17 cellular contexts compared by ENCODE assay signal in genomic region chr18:55078289-55078916, GRCh38.
DNase-seq lines count a peak whose midpoint lies in the region; TF ChIP-seq lines count a peak whose summit lies in the region.
"Had no signal": no experiment of that assay in that cellular context is flagged by ENCODE, and none has a peak within 500 bp of the region (broad histone marks: within the 10 kb centered on the region; RNA-seq: fewer than 3 reads in every experiment).

No MANE protein-coding gene starts in this region.

- H3K79me2 ChIP-seq in osteoblast (ENCODE audit: insufficient read depth, low read length): no peaks in the 10 kb centered on the region

- TF ChIP-seq CTCF in brain microvascular endothelial cell (IDR thresholded peaks at IDR 0.05; ENCODE audit: low read depth, low read length, missing control alignments): no peak
- TF ChIP-seq CTCF in osteoblast (IDR thresholded peaks at IDR 0.05; ENCODE audit: extremely low read depth, low read depth, low read length): no peak

- TF ChIP-seq POLR2A in erythroblast (IDR thresholded peaks at IDR 0.05; ENCODE audit: low read length): no peak

- no peak overlapping the region for H3K4me3 ChIP-seq in brain microvascular endothelial cell (ENCODE audit: low read depth, low read length)
- H3K4me3 ChIP-seq in osteoblast (ENCODE audit: insufficient read depth, low read length): no peak overlapping the region
- H3K4me3 ChIP-seq: PC-9 had no signal

- H3K4me1 ChIP-seq in osteoblast (ENCODE audit: insufficient read depth, low read length): no peaks in the 10 kb centered on the region

- in situ Hi-C loops in brain microvascular endothelial cell (cut with HindIII; ENCODE audit: low pct_ligation_motif_present, low sequenced_read_pairs): no loop called here

- no peaks in the 10 kb centered on the region for H3K36me3 ChIP-seq in brain microvascular endothelial cell (replicated peaks)
- H3K36me3 ChIP-seq in osteoblast (ENCODE audit: insufficient read depth, low read length): no peaks in the 10 kb centered on the region

- DNase-seq in DMS53 (lab: John Stamatoyannopoulos, UW) (peak; percentile 21), DMS53 treated with DMSO at 0.1 percent for 48 hours (lab: John Stamatoyannopoulos, UW; ENCODE audit: unreplicated experiment) (no peak), brain microvascular endothelial cell (peak; percentile 24), iris pigment epithelial cell (ENCODE audit: low read depth) (peak; percentile 38), osteoblast (ENCODE audit: insufficient read length, low spot score, missing footprints) (peak; percentile 26), medulla oblongata (ENCODE audit: extremely low spot score) (no peak), posterior vena cava (ENCODE audit: low spot score) (no peak), erythroblast (lab: John Stamatoyannopoulos, UW) (no peak)
- DNase-seq: CD4-positive, alpha-beta memory T cell; GF-D8; KG1; NCI-H1417 treated with DMSO at 0.1 percent for 48 hours; NCI-H1930; NCI-H2171 treated with DMSO at 0.1 percent for 48 hours; NCI-H774; PC-9 had no signal

- H3K27ac ChIP-seq in brain microvascular endothelial cell: no peak overlapping the region
- no peak overlapping the region for H3K27ac ChIP-seq in osteoblast (ENCODE audit: low read depth, low read length)
- H3K27ac ChIP-seq: 22Rv1, PC-9 had no signal

- no peaks in the 10 kb centered on the region for H4K20me1 ChIP-seq in osteoblast (ENCODE audit: insufficient read depth, low read length)

- intact Hi-C loops in posterior vena cava (cut with DNase I): no loop called here

- H2AFZ ChIP-seq in osteoblast (ENCODE audit: low read length): no peak overlapping the region
- H2AFZ ChIP-seq: PC-9 had no signal

- no peaks in the 10 kb centered on the region for H3K9me3 ChIP-seq in osteoblast (ENCODE audit: low read depth, low read length)

- H3K4me2 ChIP-seq in osteoblast (ENCODE audit: insufficient read depth, low read length): no peak overlapping the region
- H3K4me2 ChIP-seq: PC-9 had no signal

- no peaks in the 10 kb centered on the region for H3K27me3 ChIP-seq in brain microvascular endothelial cell (replicated peaks)
- no peaks in the 10 kb centered on the region for H3K27me3 ChIP-seq in osteoblast (ENCODE audit: insufficient read depth, low read length)

Comparison
In these comparisons a context has a peak if more than half of its experiments do, and no peak if none do; other contexts are left out.
1. DNase-seq: peak in DMS53 (single experiment), brain microvascular endothelial cell (single experiment), iris pigment epithelial cell (single experiment) and osteoblast (single experiment); none in DMS53 treated with DMSO at 0.1 percent for 48 hours (single experiment), medulla oblongata (single experiment), posterior vena cava (single experiment) and erythroblast (0 of 2).